In the genomic region with DNA sequence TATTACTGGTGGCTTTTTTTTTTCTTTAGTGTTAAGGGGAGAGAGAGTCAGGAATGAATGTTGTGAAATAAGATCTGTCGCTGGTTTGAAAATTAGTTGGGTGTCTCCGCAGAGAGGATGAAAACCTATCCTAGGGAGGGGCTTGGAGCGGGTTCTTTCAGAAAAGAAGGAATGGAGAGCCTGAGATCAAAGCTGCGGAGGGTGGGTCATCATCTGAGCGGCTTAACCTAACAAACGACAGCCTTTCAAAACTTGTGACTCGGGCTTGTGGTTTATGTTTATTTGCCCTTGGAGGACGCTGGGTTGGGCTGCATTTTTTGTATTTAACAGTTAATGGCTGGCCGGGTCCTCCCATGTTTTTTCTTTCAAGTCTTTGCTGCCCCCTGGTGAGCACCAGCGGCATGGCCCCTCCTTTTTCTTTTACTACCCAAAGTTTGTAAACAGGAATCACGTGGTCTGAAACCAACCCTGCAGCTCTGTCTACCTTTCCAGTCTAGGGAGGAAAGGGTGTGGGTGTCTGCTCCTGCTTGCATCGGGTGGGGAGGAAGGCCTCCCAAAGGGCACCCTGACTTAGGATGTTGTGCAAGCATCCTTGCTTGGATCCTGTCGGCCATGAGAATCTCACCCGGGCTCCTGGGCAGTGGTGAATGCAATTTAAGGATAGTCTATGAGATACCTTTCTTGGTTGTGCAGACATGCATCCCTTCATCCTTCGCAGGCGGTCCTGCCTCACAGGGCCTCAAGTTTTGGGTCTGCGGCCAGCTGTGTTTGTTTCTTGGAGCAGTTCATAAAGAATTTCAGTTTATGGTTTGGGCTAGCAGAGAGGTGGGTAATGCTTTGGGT, we compare ENCODE assay signal across 1 cellular context.
TF ChIP-seq lines count a peak whose summit lies in the region.

No MANE protein-coding gene starts in this region.

TF ChIP-seq in SK-N-SH, 30 proteins besides CTCF, POLR2A, EP300 and RAD21 (continued from another document):
- TF ChIP-seq, protein P1, sequence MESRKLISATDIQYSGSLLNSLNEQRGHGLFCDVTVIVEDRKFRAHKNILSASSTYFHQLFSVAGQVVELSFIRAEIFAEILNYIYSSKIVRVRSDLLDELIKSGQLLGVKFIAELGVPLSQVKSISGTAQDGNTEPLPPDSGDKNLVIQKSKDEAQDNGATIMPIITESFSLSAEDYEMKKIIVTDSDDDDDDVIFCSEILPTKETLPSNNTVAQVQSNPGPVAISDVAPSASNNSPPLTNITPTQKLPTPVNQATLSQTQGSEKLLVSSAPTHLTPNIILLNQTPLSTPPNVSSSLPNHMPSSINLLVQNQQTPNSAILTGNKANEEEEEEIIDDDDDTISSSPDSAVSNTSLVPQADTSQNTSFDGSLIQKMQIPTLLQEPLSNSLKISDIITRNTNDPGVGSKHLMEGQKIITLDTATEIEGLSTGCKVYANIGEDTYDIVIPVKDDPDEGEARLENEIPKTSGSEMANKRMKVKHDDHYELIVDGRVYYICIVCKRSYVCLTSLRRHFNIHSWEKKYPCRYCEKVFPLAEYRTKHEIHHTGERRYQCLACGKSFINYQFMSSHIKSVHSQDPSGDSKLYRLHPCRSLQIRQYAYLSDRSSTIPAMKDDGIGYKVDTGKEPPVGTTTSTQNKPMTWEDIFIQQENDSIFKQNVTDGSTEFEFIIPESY (IDR thresholded peaks at IDR 0.05; ENCODE audit: borderline replicate concordance, low read depth), result no peak
- no peak for TF ChIP-seq CHD2 (IDR thresholded peaks at IDR 0.05; ENCODE audit: low read length, partially characterized antibody)
- no peak for TF ChIP-seq RCOR1 (IDR thresholded peaks at IDR 0.05; ENCODE audit: low read length)
- TF ChIP-seq NRF1 (IDR thresholded peaks at IDR 0.05; ENCODE audit: low read depth, low read length), result no peak
- TF ChIP-seq GATA2 (CRISPR knock-in tag; IDR thresholded peaks at IDR 0.05), result no peak
- no peak for TF ChIP-seq TEAD4 (IDR thresholded peaks at IDR 0.05; ENCODE audit: borderline replicate concordance, insufficient read depth)
- no peak for TF ChIP-seq GABPA (IDR thresholded peaks at IDR 0.05; ENCODE audit: low read depth)
- TF ChIP-seq MEF2A (IDR thresholded peaks at IDR 0.05; ENCODE audit: borderline replicate concordance, low read depth), result no peak
- TF ChIP-seq SMC3 (IDR thresholded peaks at IDR 0.05; ENCODE audit: low read depth, low read length), result peak; percentile 99
